ENCODE assay signal across 9 cellular contexts in genomic region chr15:60568301-60568742, GRCh38.
A peak's percentile ranks its signal among the peaks of the same experiment; 100 is the strongest.
DNase-seq lines count a peak whose midpoint lies in the region; ATAC-seq and TF ChIP-seq lines count a peak whose summit lies in the region.
"Had no signal": no experiment of that assay in that cellular context is flagged by ENCODE, and none has a peak within 500 bp of the region (broad histone marks: within the 10 kb centered on the region; RNA-seq: fewer than 3 reads in every experiment).

No MANE protein-coding gene starts in this region.

- CTCF ChIA-PET in activated CD8-positive, alpha-beta T cell treated with anti-CD3 and anti-CD28 coated beads for 36 hours (lab: Charles Lee) = interaction anchor here (0.7 to 6.6 kb wide), 3 partner anchors 13 to 47 kb away, joined by 4 to 34 read pairs (median 12); no protein-coding TSS in a partner anchor

- peaks cover 12% of the 10 kb centered on the region for H3K36me3 Mint-ChIP-seq in activated naive CD4-positive, alpha-beta T cell treated with anti-CD3 and anti-CD28 coated beads, Interleukin-2, amount 50 U/mL, for 24 hours
- peaks cover 7% of the 10 kb centered on the region for H3K36me3 Mint-ChIP-seq in activated CD8-positive, alpha-beta T cell treated with anti-CD3 and anti-CD28 coated beads for 36 hours (ENCODE audit: low read depth)

- no peaks in the 10 kb centered on the region for H3K27me3 Mint-ChIP-seq in activated naive CD4-positive, alpha-beta T cell treated with anti-CD3 and anti-CD28 coated beads, Interleukin-2, amount 50 U/mL, for 24 hours
- H3K27me3 Mint-ChIP-seq in activated CD8-positive, alpha-beta T cell treated with anti-CD3 and anti-CD28 coated beads for 36 hours = no peaks in the 10 kb centered on the region

- TF ChIP-seq CTCF in activated CD8-positive, alpha-beta T cell treated with anti-CD3 and anti-CD28 coated beads for 36 hours (IDR thresholded peaks at IDR 0.05) = no peak

- DNase-seq in activated naive CD4-positive, alpha-beta T cell treated with anti-CD3 and anti-CD28 coated beads, Interleukin-2, amount 50 U/mL, for 16 hours = no peak
- DNase-seq in activated CD8-positive, alpha-beta T cell treated with anti-CD3 and anti-CD28 coated beads for 36 hours = peak; percentile 39
- DNase-seq in COLO668 (lab: John Stamatoyannopoulos, UW; ENCODE audit: unreplicated experiment) (no peak), dermis blood vessel endothelial cell (no peak), NCI-H1105 treated with DMSO at 0.1 percent for 48 hours (lab: John Stamatoyannopoulos, UW) (no peak), DMS79 (lab: John Stamatoyannopoulos, UW) (no peak)
- DNase-seq: NCI-H187 had no signal

- intact Hi-C loops in activated CD8-positive, alpha-beta T cell treated with anti-CD3 and anti-CD28 coated beads for 36 hours (cut with micrococcal nuclease) = no loop called here

- peak overlapping the region; percentile 20 for H3K4me3 Mint-ChIP-seq in activated naive CD4-positive, alpha-beta T cell treated with anti-CD3 and anti-CD28 coated beads, Interleukin-2, amount 50 U/mL, for 24 hours
- peak overlapping the region; percentile 36 for H3K4me3 Mint-ChIP-seq in activated CD8-positive, alpha-beta T cell treated with anti-CD3 and anti-CD28 coated beads for 36 hours

- peaks cover 97% of the 10 kb centered on the region for H3K4me1 Mint-ChIP-seq in activated naive CD4-positive, alpha-beta T cell treated with anti-CD3 and anti-CD28 coated beads, Interleukin-2, amount 50 U/mL, for 24 hours
- H3K4me1 Mint-ChIP-seq in activated CD8-positive, alpha-beta T cell treated with anti-CD3 and anti-CD28 coated beads for 36 hours (ENCODE audit: low read depth) = peaks cover 89% of the 10 kb centered on the region

- POLR2A ChIA-PET in activated CD8-positive, alpha-beta T cell treated with anti-CD3 and anti-CD28 coated beads for 36 hours (lab: Charles Lee) = interaction anchor here (1.5 to 2.0 kb wide), 3 partner anchors 15 to 25 kb away, joined by 6 to 8 read pairs (median 7); no protein-coding TSS in a partner anchor

- H3K27ac Mint-ChIP-seq in activated naive CD4-positive, alpha-beta T cell treated with anti-CD3 and anti-CD28 coated beads, Interleukin-2, amount 50 U/mL, for 24 hours = peak overlapping the region; percentile 83
- H3K27ac Mint-ChIP-seq in activated CD8-positive, alpha-beta T cell treated with anti-CD3 and anti-CD28 coated beads for 36 hours = peak overlapping the region; percentile 78

- peak; percentile 83 for ATAC-seq in HG02973 (IDR thresholded peaks at IDR 0.05; ENCODE audit: unreplicated experiment)
- ATAC-seq in activated CD8-positive, alpha-beta T cell treated with anti-CD3 and anti-CD28 coated beads for 36 hours = peak; percentile 17

- no peaks in the 10 kb centered on the region for H3K9me3 Mint-ChIP-seq in activated naive CD4-positive, alpha-beta T cell treated with anti-CD3 and anti-CD28 coated beads, Interleukin-2, amount 50 U/mL, for 24 hours
- no peaks in the 10 kb centered on the region for H3K9me3 Mint-ChIP-seq in activated CD8-positive, alpha-beta T cell treated with anti-CD3 and anti-CD28 coated beads for 36 hours
